6 cellular contexts compared by ENCODE assay signal in the genomic region with DNA sequence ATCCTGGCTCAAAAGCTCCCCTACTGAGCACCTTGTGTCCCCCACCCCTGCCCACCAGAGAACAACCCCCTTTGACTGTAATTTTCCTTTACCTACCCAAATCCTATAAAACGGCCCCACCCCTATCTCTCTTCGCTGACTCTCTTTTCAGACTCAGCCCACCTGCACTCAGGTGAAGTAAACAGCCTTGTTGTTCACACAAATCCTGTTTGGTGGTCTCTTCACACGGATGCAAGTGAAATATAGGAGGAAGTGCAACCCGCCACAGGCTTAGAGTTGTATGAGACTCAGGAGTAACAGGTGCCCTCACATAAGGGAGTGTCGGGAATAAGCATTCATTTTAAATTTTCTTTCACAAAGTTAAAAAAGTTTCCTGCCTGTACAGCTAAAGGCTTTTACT. TPM values are rescaled to one million over a fixed set of nuclear protein-coding genes. Genes with fewer than 3 reads are reported as not detected.
"Had no signal": no experiment of that assay in that cellular context is flagged by ENCODE, and none has a peak within 500 bp of the region (broad histone marks: within the 10 kb centered on the region; RNA-seq: fewer than 3 reads in every experiment).

No MANE protein-coding gene starts in this region.

RNA-seq across cellular contexts. Expression of gene SPP1, which starts 57.6 kb away (rescaled TPM):
- total RNA-seq: activated CD4-positive, alpha-beta T cell treated with anti-CD3 and anti-CD28 coated beads for 36 hours; activated CD8-positive, alpha-beta memory T cell treated with anti-CD3 and anti-CD28 coated beads for 36 hours; activated CD8-positive, alpha-beta T cell treated with anti-CD3 and anti-CD28 coated beads, Interleukin-2, amount 10 ng/mL, durations not matched to agents 7 days and 5 days; activated naive CD4-positive, alpha-beta T cell treated with anti-CD3 and anti-CD28 coated beads for 36 hours; dermis microvascular lymphatic vessel endothelial cell; T-helper 17 cell had no signal
